Comparison of ENCODE assay signal across 9 cellular contexts in the genomic region with DNA sequence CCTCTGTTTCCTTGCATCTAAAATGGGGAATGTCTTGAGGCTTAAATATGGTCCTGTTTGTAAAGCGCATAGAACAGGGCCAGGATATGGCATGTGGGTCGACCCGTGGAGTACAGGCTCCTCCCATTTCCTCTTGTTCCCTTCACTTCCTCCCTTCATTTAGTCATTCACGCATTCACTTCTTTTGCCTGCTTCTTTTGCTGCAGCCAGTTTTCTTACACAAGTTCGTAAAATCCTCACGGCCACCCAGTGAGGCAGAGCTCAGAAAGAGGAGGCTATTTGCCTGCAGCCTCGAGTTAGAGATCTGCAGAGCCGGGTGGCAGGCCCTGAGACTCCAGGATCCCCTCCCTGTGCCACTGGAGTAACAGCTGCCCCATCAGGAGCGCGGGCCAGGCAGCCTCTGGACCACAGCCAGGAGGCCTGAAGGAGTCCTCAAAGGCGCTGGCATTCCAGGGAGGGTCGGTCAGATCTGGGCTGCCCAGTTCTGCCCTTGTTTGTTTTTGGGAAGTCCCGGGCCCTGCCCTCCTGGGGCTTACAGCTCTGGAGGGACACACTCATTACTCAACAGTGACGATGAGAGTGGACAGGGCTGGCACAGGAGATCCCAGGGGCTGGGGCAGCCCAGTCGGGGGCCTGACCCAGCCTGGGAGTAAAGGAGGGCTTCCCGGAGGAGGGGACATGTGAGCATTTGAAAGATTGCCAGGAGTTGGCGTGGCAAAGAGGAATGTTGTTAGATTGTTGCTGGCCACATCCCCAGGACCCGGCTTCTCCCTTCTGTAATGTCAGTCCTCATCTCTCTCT. TPM values are rescaled to one million over a fixed set of nuclear protein-coding genes. Genes with fewer than 3 reads are reported as not detected.
DNase-seq lines count a peak whose midpoint lies in the region; ATAC-seq and TF ChIP-seq lines count a peak whose summit lies in the region.
"Had no signal": no experiment of that assay in that cellular context is flagged by ENCODE, and none has a peak within 500 bp of the region (broad histone marks: within the 10 kb centered on the region; RNA-seq: fewer than 3 reads in every experiment).

No MANE protein-coding gene starts in this region.

- peak overlapping the region; percentile 41 for H2AFZ ChIP-seq in mammary epithelial cell (ENCODE audit: low read depth, low read length)

- in situ Hi-C loops in mammary epithelial cell (cut with MboI; ENCODE audit: low sequenced_read_pairs in 2 of 2) = no loop called here

- TF ChIP-seq CTCF in GM10248 (IDR thresholded peaks at IDR 0.05; ENCODE audit: control extremely low read depth, extremely low read depth, low read depth, missing control alignments) (no peak), mammary epithelial cell (conservative IDR thresholded peaks at IDR 0.05 in 1 of 2, IDR thresholded peaks at IDR 0.05 in 1 of 2; ENCODE audit: extremely low read depth in 1 of 2, insufficient read depth in 1 of 2, low read depth in 1 of 2, low read length in 2 of 2) (no peak), mucosa of descending colon (IDR thresholded peaks at IDR 0.05) (no peak), lower leg skin (IDR thresholded peaks at IDR 0.05) (no peak)

- H4K20me1 ChIP-seq in mammary epithelial cell (ENCODE audit: insufficient read depth, low read length) = no peaks in the 10 kb centered on the region

- DNase-seq in GM10248 (ENCODE audit: extremely low spot score) (peak; percentile 27), NCI-H226 (peak; percentile 65), mammary epithelial cell (peak; percentile 67), mucosa of descending colon (peak in 2 of 3 donors; percentile 53 to 75), lower leg skin (ENCODE audit: low spot score in 2 of 2) (no peak), NCI-H2081 treated with DMSO at 0.1 percent for 48 hours (lab: John Stamatoyannopoulos, UW) (no peak)
- DNase-seq in activated CD4-positive, CD25-positive, alpha-beta regulatory T cell (lab: John Stamatoyannopoulos, UW) = no peak

- BruUV-seq in mammary epithelial cell (replicated peaks; lab: Mats Ljungman, UMichigan) = no TSS peak

- no peaks in the 10 kb centered on the region for H3K9me3 ChIP-seq in mammary epithelial cell (replicated peaks; ENCODE audit: insufficient read depth, low read length)
- no peaks in the 10 kb centered on the region for H3K9me3 ChIP-seq in mucosa of descending colon

- H3K4me2 ChIP-seq in mammary epithelial cell (ENCODE audit: insufficient read depth, low read depth, low read length) = peak overlapping the region; percentile 68

- H3K4me1 ChIP-seq in mammary epithelial cell (ENCODE audit: insufficient read depth, low read length) (peaks cover 45% of the 10 kb centered on the region), mucosa of descending colon (ENCODE audit: low read depth) (peaks cover 42% of the 10 kb centered on the region)

- peak overlapping the region; percentile 21 for H3K9ac ChIP-seq in mammary epithelial cell (ENCODE audit: insufficient read depth, low read length)

- intact Hi-C loops in mammary epithelial cell (cut with micrococcal nuclease) = no loop called here
- intact Hi-C loops in mucosa of descending colon (cut with DNase I, micrococcal nuclease) = no loop called here
- intact Hi-C loops in lower leg skin (cut with DNase I; ENCODE audit: low total_unique reads) = no loop called here

- 27% methylated on average over 14 of the region's 18 CpGs for WGBS in mammary epithelial cell (ENCODE audit: low coverage, missing lambda C conversion rate)
- WGBS in lower leg skin, 2 donors = 20 to 26% methylated on average over 14 to 18 of the region's 18 CpGs

- dilution Hi-C loops in mammary epithelial cell (cut with HindIII; ENCODE audit: low sequenced_read_pairs) = no loop called here

- peak overlapping the region; percentile 52 for H3K27ac ChIP-seq in mammary epithelial cell (ENCODE audit: insufficient read depth, low read depth, low read length)

- TF ChIP-seq POLR2A in lower leg skin (IDR thresholded peaks at IDR 0.05) = no peak

- H3K4me3 ChIP-seq in mammary epithelial cell (replicated peaks in 1 of 3; ENCODE audit: insufficient read depth in 1 of 3, low read depth in 2 of 3, low read length in 3 of 3) = no peak overlapping the region
- H3K4me3 ChIP-seq in mucosa of descending colon = no peak overlapping the region
- no peak overlapping the region for H3K4me3 ChIP-seq in lower leg skin (ENCODE audit: low read depth, poor library complexity, severe bottlenecking)

- CTCF ChIA-PET in GM10248 (lab: Yijun Ruan, JAX) = interaction anchor here (1.1 to 1.8 kb wide), 5 partner anchors 13 to 45 kb away, joined by 3 to 6 read pairs (median 4); no protein-coding TSS in a partner anchor
- CTCF ChIA-PET in mammary epithelial cell (lab: Charles Lee; ENCODE audit: low non-redundant PET) = no interaction called here

- H3K79me2 ChIP-seq in mammary epithelial cell (ENCODE audit: insufficient read depth, low read length) = peaks cover 93% of the 10 kb centered on the region

- H3K27me3 ChIP-seq in mammary epithelial cell (ENCODE audit: insufficient read depth, low read length) = no peaks in the 10 kb centered on the region

- POLR2A ChIA-PET in GM10248 (lab: Yijun Ruan, JAX) = interaction anchor here (0.5 to 0.6 kb wide), 2 partner anchors 11 to 1731 kb away, joined by 5 to 8 read pairs; no protein-coding TSS in a partner anchor

- ATAC-seq in mucosa of descending colon (no peak), GM18873 (IDR thresholded peaks at IDR 0.05; ENCODE audit: low FRiP score, unreplicated experiment) (no peak)

- peaks cover 3% of the 10 kb centered on the region for H3K36me3 ChIP-seq in mammary epithelial cell (ENCODE audit: insufficient read depth, low read length)
- no peaks in the 10 kb centered on the region for H3K36me3 ChIP-seq in mucosa of descending colon (ENCODE audit: low read depth)

RNA-seq across cellular contexts. Expression of a gene that starts 4.6 kb away (rescaled TPM):
- total RNA-seq in mammary epithelial cell = 10 to 100 TPM; 49.0 to 69.7 TPM
- 116 TPM for polyA plus RNA-seq in mammary epithelial cell
- 245 TPM for polyA minus RNA-seq in mammary epithelial cell
- 10 to 100 TPM; 55.3 to 71.6 (median 59.4) TPM for total RNA-seq in mucosa of descending colon
- 10 to 100 TPM; 32.0 to 63.1 (median 48.4) TPM for total RNA-seq in lower leg skin

RNA-seq across cellular contexts. Expression of a gene that starts 54.6 kb away (rescaled TPM):
- not detected for total RNA-seq in mammary epithelial cell
- polyA plus RNA-seq in mammary epithelial cell = 0.05 TPM
- not detected for polyA minus RNA-seq in mammary epithelial cell
- 10 to 100 TPM in 2 of 3 donors, 1 to 10 TPM in 1; 4.9 to 96.1 (median 19.0) TPM for total RNA-seq in mucosa of descending colon
- 10 to 100 TPM in 3 of 4 donors, 1 to 10 TPM in 1; 7.7 to 28.3 (median 16.6) TPM for total RNA-seq in lower leg skin
- total RNA-seq: T-helper 2 cell treated with Interferon-gamma antibody and Interleukin-4, amounts not matched to agents 100 ng/mL and 5 ng/mL, for 36 hours had no signal

Comparison
In these comparisons a context has a peak if more than half of its experiments do, and no peak if none do; other contexts are left out.
1. DNase-seq: peak in GM10248 (single experiment), NCI-H226 (single experiment), mammary epithelial cell (single experiment) and mucosa of descending colon (2 of 3); none in lower leg skin (0 of 2), NCI-H2081 treated with DMSO at 0.1 percent for 48 hours (single experiment) and activated CD4-positive, CD25-positive, alpha-beta regulatory T cell (0 of 4).
2. RNA of a gene that starts 54.6 kb away (total RNA-seq): 7.7 to 28.3 TPM in lower leg skin and 4.9 to 96.1 TPM in mucosa of descending colon; not detected in mammary epithelial cell; every median in the first group is over 4 times any median in the second.